Comparison of ENCODE assay signal across 7 cellular contexts in the genomic region with DNA sequence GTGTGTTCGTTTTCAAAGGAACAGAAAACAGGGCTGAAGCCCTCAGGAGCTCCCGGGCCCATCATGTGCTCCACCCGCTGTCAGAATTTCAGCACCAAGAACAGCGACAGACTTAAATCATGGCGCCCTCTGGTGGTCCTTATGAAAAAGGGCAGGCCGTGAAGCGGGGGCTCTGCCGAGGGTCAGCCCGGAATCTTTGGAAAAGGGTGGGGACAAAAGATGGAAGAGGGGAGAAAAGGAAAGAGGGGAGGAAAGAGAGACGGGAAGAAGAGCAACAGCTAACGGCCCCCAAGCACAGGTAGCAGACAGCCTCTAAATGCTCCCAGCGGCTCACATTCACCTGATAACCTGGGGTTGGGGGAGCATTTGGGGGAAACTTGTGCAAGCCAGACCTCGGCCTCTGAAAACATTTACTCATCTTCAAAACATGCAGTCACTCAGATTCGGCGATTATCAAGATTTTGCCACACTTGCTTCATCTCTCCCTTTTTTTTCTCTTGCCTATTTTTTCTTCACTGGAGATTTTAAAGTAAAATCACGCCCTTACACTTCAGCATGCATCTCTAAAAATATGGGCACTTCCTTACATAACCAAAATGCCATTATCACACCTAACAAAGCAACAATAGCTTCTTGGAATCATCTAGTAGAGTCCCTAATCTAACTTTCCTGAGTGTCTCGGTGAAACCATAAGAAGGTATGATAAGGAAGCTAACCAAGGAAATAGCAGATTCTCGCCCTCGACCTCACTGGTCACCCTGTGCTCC. TPM values are rescaled to one million over a fixed set of nuclear protein-coding genes. Genes with fewer than 3 reads are reported as not detected.
DNase-seq lines count a peak whose midpoint lies in the region; ATAC-seq and TF ChIP-seq lines count a peak whose summit lies in the region.

No MANE protein-coding gene starts in this region.

- TF ChIP-seq CTCF in GM12873 (IDR thresholded peaks at IDR 0.05; ENCODE audit: insufficient read depth, low read depth, low read length, missing control alignments) (peak; percentile 81), LNCaP clone FGC (IDR thresholded peaks at IDR 0.05; ENCODE audit: control insufficient read depth, extremely low read depth, insufficient read depth) (peak; percentile 89), right atrium auricular region (IDR thresholded peaks at IDR 0.05) (peak; percentile 77 to 84)

- H3K27me3 ChIP-seq in right atrium auricular region: no peaks in the 10 kb centered on the region

- DNase-seq in LNCaP clone FGC (ENCODE audit: low read depth) (peak; percentile 21), amniotic stem cell (lab: John Stamatoyannopoulos, UW) (peak; percentile 72), right atrium auricular region (ENCODE audit: low spot score) (no peak), smooth muscle cell of the brain vasculature (ENCODE audit: low read depth, low spot score) (peak; percentile 37), NCI-H226 (no peak)

- no peak overlapping the region for H3K4me3 ChIP-seq in LNCaP clone FGC (ENCODE audit: low read depth, low read length)
- H3K4me3 ChIP-seq in right atrium auricular region: no peak overlapping the region

- H3K27ac ChIP-seq in right atrium auricular region: no peak overlapping the region

- peak; percentile 84 for ATAC-seq in SK-N-SH treated with all-trans-retinoic acid at 6 μM for 48 hours

- H3K4me1 ChIP-seq in right atrium auricular region: no peaks in the 10 kb centered on the region

- H3K36me3 ChIP-seq in right atrium auricular region: no peaks in the 10 kb centered on the region

- peaks cover 0 to 9% of the 10 kb centered on the region in 2 donors for H3K9me3 ChIP-seq in right atrium auricular region

TF ChIP-seq in SK-N-SH treated with all-trans-retinoic acid at 6 μM for 48 hours, 23 proteins besides CTCF, POLR2A, EP300 and RAD21:
- TF ChIP-seq CSDC2 (CRISPR knock-in tag; IDR thresholded peaks at IDR 0.05): no peak
- TF ChIP-seq ZNF8 (CRISPR knock-in tag; IDR thresholded peaks at IDR 0.05): no peak
- TF ChIP-seq ARNTL (CRISPR knock-in tag; IDR thresholded peaks at IDR 0.05; ENCODE audit: borderline replicate concordance, low read depth): no peak

RNA-seq across cellular contexts. Expression of a gene that starts 28.1 kb away (rescaled TPM):
- 10 to 100 TPM; 23.7 to 25.5 TPM for total RNA-seq in right atrium auricular region

Comparison
In these comparisons a context has a peak if more than half of its experiments do, and no peak if none do; other contexts are left out.
1. DNase-seq: peak in LNCaP clone FGC (single experiment), amniotic stem cell (single experiment) and smooth muscle cell of the brain vasculature (single experiment); none in right atrium auricular region (single experiment) and NCI-H226 (single experiment).
2. Peak in every context shown above with its lines, with median percentiles within 50 percentile points of each other: CTCF ChIP-seq.